In the genomic region with DNA sequence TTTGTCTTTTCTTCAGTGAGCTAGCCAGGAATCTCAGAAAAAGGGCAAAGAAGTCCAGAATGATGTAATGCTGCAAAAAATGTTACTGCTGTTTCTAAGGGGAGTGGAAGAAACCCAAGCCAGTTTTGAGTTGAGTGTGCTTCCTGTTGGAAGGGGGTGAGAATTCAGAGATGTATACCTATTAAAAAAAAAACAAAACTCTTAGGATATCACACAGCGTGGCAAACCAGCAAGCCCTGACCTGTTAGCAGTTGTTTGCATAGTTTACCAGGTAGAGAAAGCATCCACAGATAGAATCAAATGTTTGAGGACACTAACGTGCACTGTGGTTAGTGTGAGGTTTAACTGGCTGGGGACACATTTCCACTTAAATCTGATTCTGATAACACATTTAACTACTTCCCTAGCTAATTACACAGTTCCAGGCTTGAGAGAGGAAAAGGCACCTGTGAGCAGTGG, we compare ENCODE assay signal across 8 cellular contexts. TPM values are rescaled to one million over a fixed set of nuclear protein-coding genes. Genes with fewer than 3 reads are reported as not detected.
DNase-seq lines count a peak whose midpoint lies in the region; ATAC-seq and TF ChIP-seq lines count a peak whose summit lies in the region.

No MANE protein-coding gene starts in this region.

- no peaks in the 10 kb centered on the region for H3K9me3 Mint-ChIP-seq in activated CD4-positive, alpha-beta memory T cell treated with anti-CD3 and anti-CD28 coated beads for 36 hours

- CTCF ChIA-PET in activated CD4-positive, alpha-beta memory T cell treated with anti-CD3 and anti-CD28 coated beads for 36 hours (lab: Charles Lee), result no interaction called here

- no peak overlapping the region for H3K27ac ChIP-seq in ovary

- TF ChIP-seq POLR2A in ovary (IDR thresholded peaks at IDR 0.05), result no peak

- peak; percentile 69 for ATAC-seq in GM19468 (IDR thresholded peaks at IDR 0.05; ENCODE audit: extremely low read depth, unreplicated experiment)
- peak; percentile 57 for ATAC-seq in HG03439 (IDR thresholded peaks at IDR 0.05; ENCODE audit: unreplicated experiment)

- intact Hi-C loops in ovary (cut with DNase I), result no loop called here
- intact Hi-C loops in activated CD4-positive, alpha-beta memory T cell treated with anti-CD3 and anti-CD28 coated beads for 36 hours (cut with micrococcal nuclease), result no loop called here

- TF ChIP-seq CTCF in epithelial cell of esophagus (IDR thresholded peaks at IDR 0.05; ENCODE audit: insufficient read depth, low read depth, low read length, missing control alignments) (no peak), ovary (IDR thresholded peaks at IDR 0.05) (no peak)

- peaks cover 6% of the 10 kb centered on the region for H3K4me1 ChIP-seq in ovary (ENCODE audit: insufficient read depth)

- no peaks in the 10 kb centered on the region for H3K27me3 ChIP-seq in ovary

- H3K9me3 ChIP-seq in ovary, result no peaks in the 10 kb centered on the region

- no peak overlapping the region for H3K4me3 ChIP-seq in epithelial cell of esophagus (ENCODE audit: low read length)
- no peak overlapping the region for H3K4me3 ChIP-seq in ovary

- TF ChIP-seq EP300 in ovary (IDR thresholded peaks at IDR 0.05), result no peak

- 65 to 73% (median 68%) methylated on average over 2 of the region's 2 CpGs for WGBS in ovary, 3 donors

- DNase-seq in CD1c-positive myeloid dendritic cell (ENCODE audit: extremely low spot score) (peak; percentile 20), epithelial cell of esophagus (ENCODE audit: low read depth) (peak; percentile 89), ovary (no peak), NCI-H2227 treated with DMSO at 0.1 percent for 48 hours (lab: John Stamatoyannopoulos, UW) (no peak), NCI-H1694 treated with DMSO at 0.1 percent for 48 hours (lab: John Stamatoyannopoulos, UW) (no peak)
- no peak for DNase-seq in activated CD4-positive, alpha-beta memory T cell treated with anti-CD3 and anti-CD28 coated beads for 36 hours

- no peak overlapping the region for H3K4me3 Mint-ChIP-seq in activated CD4-positive, alpha-beta memory T cell treated with anti-CD3 and anti-CD28 coated beads for 36 hours

- POLR2A ChIA-PET in activated CD4-positive, alpha-beta memory T cell treated with anti-CD3 and anti-CD28 coated beads for 36 hours (lab: Charles Lee), result no interaction called here

- H3K4me1 Mint-ChIP-seq in activated CD4-positive, alpha-beta memory T cell treated with anti-CD3 and anti-CD28 coated beads for 36 hours (ENCODE audit: low read depth), result no peaks in the 10 kb centered on the region

- H3K36me3 Mint-ChIP-seq in activated CD4-positive, alpha-beta memory T cell treated with anti-CD3 and anti-CD28 coated beads for 36 hours, result no peaks in the 10 kb centered on the region

- H3K27me3 Mint-ChIP-seq in activated CD4-positive, alpha-beta memory T cell treated with anti-CD3 and anti-CD28 coated beads for 36 hours, result peaks cover 5% of the 10 kb centered on the region

- H3K27ac Mint-ChIP-seq in activated CD4-positive, alpha-beta memory T cell treated with anti-CD3 and anti-CD28 coated beads for 36 hours, result no peak overlapping the region

- H3K36me3 ChIP-seq in ovary, result no peaks in the 10 kb centered on the region

RNA-seq across cellular contexts. Expression of a gene that starts 11.4 kb away (rescaled TPM):
- 10 to 100 TPM; 18.0 to 59.5 (median 38.3) TPM for total RNA-seq in ovary
- 10 to 100 TPM; 39.5 to 59.1 TPM for polyA plus RNA-seq in ovary
- total RNA-seq in activated CD4-positive, alpha-beta memory T cell treated with anti-CD3 and anti-CD28 coated beads for 36 hours, result under 1 TPM; 0.27 to 0.48 TPM

Comparison
In these comparisons a context has a peak if more than half of its experiments do, and no peak if none do; other contexts are left out.
1. DNase-seq: peak in CD1c-positive myeloid dendritic cell (single experiment) and epithelial cell of esophagus (single experiment); none in ovary (0 of 5), activated CD4-positive, alpha-beta memory T cell treated with anti-CD3 and anti-CD28 coated beads for 36 hours (single experiment), NCI-H2227 treated with DMSO at 0.1 percent for 48 hours (single experiment) and NCI-H1694 treated with DMSO at 0.1 percent for 48 hours (single experiment).
2. RNA of a gene that starts 11.4 kb away (total RNA-seq): 18.0 to 59.5 TPM in ovary; 0.27 to 0.48 TPM in activated CD4-positive, alpha-beta memory T cell treated with anti-CD3 and anti-CD28 coated beads for 36 hours; every median in the first group is over 10 times any median in the second.